ENCODE assay signal across 30 cellular contexts in genomic region chr4:175424111-175424510, GRCh38.
"Had no signal": no experiment of that assay in that cellular context is flagged by ENCODE, and none has a peak within 500 bp of the region (broad histone marks: within the 10 kb centered on the region; RNA-seq: fewer than 3 reads in every experiment).

No MANE protein-coding gene starts in this region.

- H3K27me3 Mint-ChIP-seq: activated naive CD8-positive, alpha-beta T cell; central memory CD8-positive, alpha-beta T cell; effector memory CD8-positive, alpha-beta T cell; natural killer cell treated with Interleukin-12 subunit alpha and Interleukin-12 subunit beta and Interleukin-15 and Interleukin-18, amount 100 ng/mL, for 72 hours; type B pancreatic cell had no signal

- DNase-seq: activated CD4-positive, alpha-beta T cell treated with anti-CD3 and anti-CD28 coated beads for 1 hour; activated CD4-positive, alpha-beta T cell treated with anti-CD3 and anti-CD28 coated beads, Interleukin-2, amount 50 U/mL, for 4 hours; activated CD8-positive, alpha-beta memory T cell treated with anti-CD3 and anti-CD28 coated beads, Interleukin-2, amount 50 U/mL, for 48 hours; activated naive CD4-positive, alpha-beta T cell; activated T-cell treated with anti-CD3 and anti-CD28 coated beads, Interleukin-2, amount 50 U/mL, for 4 hours; adrenal gland; colonic mucosa; dorsolateral prefrontal cortex; effector memory CD8-positive, alpha-beta T cell; head of caudate nucleus; hypothalamus; left ventricle myocardium superior; mammary epithelial cell; midbrain; retina; spleen; stimulated activated CD4-positive, alpha-beta T cell treated with anti-CD3 and anti-CD28 coated beads, Interleukin-4, amount 100 ng/mL, for 24 hours; stimulated activated naive CD4-positive, alpha-beta T cell treated with Interleukin-2 at 50 U/mL for 16 hours; WERI-Rb-1 had no signal

- H3K27ac ChIP-seq: adrenal gland, ascending aorta, breast epithelium, colonic mucosa, dorsolateral prefrontal cortex, gastroesophageal sphincter, spleen, thoracic aorta, vagina, WERI-Rb-1 had no signal

- H3K9me3 ChIP-seq: adrenal gland, ascending aorta, breast epithelium, colonic mucosa, gastroesophageal sphincter, thoracic aorta, vagina had no signal

- H3K9me3 Mint-ChIP-seq: activated T-cell treated with anti-CD3 and anti-CD28 coated beads, Interleukin-2, amount 50 U/mL, for 4 hours; activated T-helper 2 cell treated with anti-CD3 and anti-CD28 coated beads, Interferon-gamma antibody, Interleukin-2, Interleukin-4, amounts not matched to agents 10 μg/mL and 5 μg/mL and 100 μg/mL, durations not matched to agents 14 hours and 24 hours and 36 hours had no signal

- H3K27ac Mint-ChIP-seq: activated naive CD8-positive, alpha-beta T cell; activated T-helper 2 cell treated with anti-CD3 and anti-CD28 coated beads, Interferon-gamma antibody, Interleukin-2, Interleukin-4, amounts not matched to agents 10 μg/mL and 5 μg/mL and 100 μg/mL, durations not matched to agents 14 hours and 24 hours and 36 hours; natural killer cell treated with Interleukin-12 subunit alpha and Interleukin-12 subunit beta and Interleukin-15 and Interleukin-18, amount 100 ng/mL, for 72 hours; type B pancreatic cell had no signal

- H3K4me1 Mint-ChIP-seq: central memory CD8-positive, alpha-beta T cell had no signal

- H3K27me3 ChIP-seq: adrenal gland, ascending aorta, breast epithelium, colonic mucosa, dorsolateral prefrontal cortex, gastroesophageal sphincter, spleen, vagina had no signal

- ATAC-seq: activated T-cell treated with anti-CD3 and anti-CD28 coated beads, Interleukin-2, amount 50 U/mL, for 4 hours; effector memory CD8-positive, alpha-beta T cell; esophagus mucosa; gastroesophageal sphincter; left ventricle myocardium superior; natural killer cell treated with Interleukin-12 subunit alpha and Interleukin-12 subunit beta and Interleukin-15 and Interleukin-18, amount 100 ng/mL, for 72 hours had no signal

- H3K4me3 Mint-ChIP-seq: activated naive CD8-positive, alpha-beta T cell; activated T-cell treated with anti-CD3 and anti-CD28 coated beads, Interleukin-2, amount 50 U/mL, for 4 hours; central memory CD8-positive, alpha-beta T cell; effector memory CD8-positive, alpha-beta T cell; natural killer cell treated with Interleukin-12 subunit alpha and Interleukin-12 subunit beta and Interleukin-15 and Interleukin-18, amount 100 ng/mL, for 72 hours; type B pancreatic cell had no signal

- H3K36me3 Mint-ChIP-seq: activated naive CD8-positive, alpha-beta T cell; natural killer cell treated with Interleukin-12 subunit alpha and Interleukin-12 subunit beta and Interleukin-15 and Interleukin-18, amount 100 ng/mL, for 72 hours had no signal

- H3K4me3 ChIP-seq: adrenal gland, ascending aorta, breast epithelium, colonic mucosa, dorsolateral prefrontal cortex, gastroesophageal sphincter, spleen, thoracic aorta, vagina had no signal

- H3K36me3 ChIP-seq: adrenal gland, ascending aorta, breast epithelium, colonic mucosa, gastroesophageal sphincter, spleen, thoracic aorta, vagina, WERI-Rb-1 had no signal

- H3K4me1 ChIP-seq: adrenal gland, ascending aorta, breast epithelium, colonic mucosa, gastroesophageal sphincter, spleen, vagina had no signal
